In genomic region chr10:88866454-88866853, GRCh38 we compare ENCODE assay signal across 33 cellular contexts. TPM values are rescaled to one million over a fixed set of nuclear protein-coding genes. Genes with fewer than 3 reads are reported as not detected.
"Had no signal": no experiment of that assay in that cellular context is flagged by ENCODE, and none has a peak within 500 bp of the region (broad histone marks: within the 10 kb centered on the region; RNA-seq: fewer than 3 reads in every experiment).

No MANE protein-coding gene starts in this region.

- H3K4me1 Mint-ChIP-seq: activated naive CD4-positive, alpha-beta T cell treated with anti-CD3 and anti-CD28 coated beads, Interleukin-2, amount 10 ng/mL, durations not matched to agents 7 days and 5 days; activated naive CD8-positive, alpha-beta T cell treated with anti-CD3 and anti-CD28 coated beads, Interleukin-2, amount 50 U/mL, for 24 hours; central memory CD8-positive, alpha-beta T cell had no signal

- H3K36me3 Mint-ChIP-seq: activated CD4-positive, alpha-beta memory T cell treated with anti-CD3 and anti-CD28 coated beads for 36 hours; activated naive CD4-positive, alpha-beta T cell treated with anti-CD3 and anti-CD28 coated beads, Interleukin-2, amount 10 ng/mL, durations not matched to agents 7 days and 5 days; activated naive CD8-positive, alpha-beta T cell had no signal

- H3K27ac ChIP-seq: brain microvascular endothelial cell, cardiac muscle cell had no signal

- ATAC-seq: activated naive CD8-positive, alpha-beta T cell treated with anti-CD3 and anti-CD28 coated beads, Interleukin-2, amount 50 U/mL, for 24 hours had no signal

- H3K4me3 Mint-ChIP-seq: activated CD4-positive, alpha-beta memory T cell treated with anti-CD3 and anti-CD28 coated beads for 36 hours; activated CD4-positive, alpha-beta T cell treated with anti-CD3 and anti-CD28 coated beads, Interleukin-2, amount 10 ng/mL, durations not matched to agents 24 days and 14 days; activated naive CD4-positive, alpha-beta T cell treated with anti-CD3 and anti-CD28 coated beads, Interleukin-2, amount 10 ng/mL, durations not matched to agents 7 days and 5 days; activated naive CD8-positive, alpha-beta T cell; activated naive CD8-positive, alpha-beta T cell treated with anti-CD3 and anti-CD28 coated beads, Interleukin-2, amount 50 U/mL, for 24 hours; central memory CD8-positive, alpha-beta T cell had no signal

- H3K27ac Mint-ChIP-seq: activated CD4-positive, alpha-beta memory T cell treated with anti-CD3 and anti-CD28 coated beads for 36 hours; activated CD4-positive, alpha-beta T cell treated with anti-CD3 and anti-CD28 coated beads, Interleukin-2, amount 10 ng/mL, durations not matched to agents 24 days and 14 days; activated naive CD4-positive, alpha-beta T cell treated with anti-CD3 and anti-CD28 coated beads, Interleukin-2, amount 10 ng/mL, durations not matched to agents 7 days and 5 days; activated naive CD8-positive, alpha-beta T cell; activated naive CD8-positive, alpha-beta T cell treated with anti-CD3 and anti-CD28 coated beads, Interleukin-2, amount 50 U/mL, for 24 hours had no signal

- H3K27me3 ChIP-seq: brain microvascular endothelial cell, MG63 had no signal

- DNase-seq: activated CD4-positive, alpha-beta memory T cell treated with anti-CD3 and anti-CD28 coated beads for 36 hours; activated CD4-positive, alpha-beta T cell treated with anti-CD3 and anti-CD28 coated beads, Interleukin-2, amount 10 ng/mL, durations not matched to agents 24 days and 14 days; activated CD8-positive, alpha-beta memory T cell treated with anti-CD3 and anti-CD28 coated beads, Interleukin-2, amount 50 U/mL, for 4 hours; activated effector memory CD4-positive, alpha-beta T cell treated with Interleukin-2 at 50 U/mL for 16 hours; activated naive CD4-positive, alpha-beta T cell treated with anti-CD3 and anti-CD28 coated beads, Interleukin-2, amount 10 ng/mL, durations not matched to agents 7 days and 5 days; activated naive CD8-positive, alpha-beta T cell treated with anti-CD3 and anti-CD28 coated beads, Interleukin-2, amount 50 U/mL, for 24 hours; activated T-cell treated with anti-CD3 and anti-CD28 coated beads for 4 hours; activated T-cell treated with anti-CD3 and anti-CD28 coated beads, Interleukin-2, amount 50 U/mL, for 48 hours; aorta; brain microvascular endothelial cell; Karpas-422; KBM-7; MG63; NCI-H1048; NCI-H1105 treated with DMSO at 0.1 percent for 48 hours; NCI-H1436; NCI-H1694; NCI-H1930; NCI-H2081 treated with DMSO at 0.1 percent for 48 hours; NCI-H345; NCI-H510A; NCI-H526; NCI-H748 treated with DMSO at 0.1 percent for 48 hours; NK-92 treated with Interleukin-12 subunit alpha and Interleukin-12 subunit beta, amount 100 ng/mL, for 24 hours; Right ventricle myocardium superior; SW 1271; T-helper 1 cell; T-helper 2 cell; T1000 had no signal

- H3K9me3 Mint-ChIP-seq: activated naive CD4-positive, alpha-beta T cell treated with anti-CD3 and anti-CD28 coated beads, Interleukin-2, amount 10 ng/mL, durations not matched to agents 7 days and 5 days; central memory CD8-positive, alpha-beta T cell had no signal

- H3K9me3 ChIP-seq: MG63 had no signal

- H3K36me3 ChIP-seq: brain microvascular endothelial cell, cardiac muscle cell, MG63 had no signal

- H3K4me3 ChIP-seq: cardiac muscle cell, MG63 had no signal

RNA-seq across cellular contexts. Expression of gene ANKRD22, which starts 14.8 kb away (rescaled TPM):
- total RNA-seq: activated CD4-positive, alpha-beta T cell treated with anti-CD3 and anti-CD28 coated beads, Interleukin-2, amount 10 ng/mL, durations not matched to agents 24 days and 14 days; cardiac muscle cell; chondrocyte; Right ventricle myocardium superior had no signal
- polyA plus RNA-seq: cardiac muscle cell had no signal
